ENCODE assay signal across 10 cellular contexts in genomic region chr15:42456971-42457370, GRCh38. TPM values are rescaled to one million over a fixed set of nuclear protein-coding genes. Genes with fewer than 3 reads are reported as not detected.
DNase-seq lines count a peak whose midpoint lies in the region; ATAC-seq and TF ChIP-seq lines count a peak whose summit lies in the region.
"Had no signal": no experiment of that assay in that cellular context is flagged by ENCODE, and none has a peak within 500 bp of the region (broad histone marks: within the 10 kb centered on the region; RNA-seq: fewer than 3 reads in every experiment).

No MANE protein-coding gene starts in this region.

- H3K4me3 Mint-ChIP-seq in neural progenitor cell: peak overlapping the region; percentile 24

- no peaks in the 10 kb centered on the region for H3K27me3 Mint-ChIP-seq in neural progenitor cell (ENCODE audit: insufficient read depth, low read depth)

- peaks cover 6% of the 10 kb centered on the region for H3K36me3 Mint-ChIP-seq in neural progenitor cell

- intact Hi-C loops in A673 (cut with micrococcal nuclease; ENCODE audit: unreplicated experiment): no loop called here

- H3K36me3 ChIP-seq in A673 (ENCODE audit: insufficient read depth, low read length, poor library complexity, severe bottlenecking): peaks cover 4% of the 10 kb centered on the region
- no peaks in the 10 kb centered on the region for H3K36me3 ChIP-seq in fibroblast of lung (ENCODE audit: control insufficient read depth, insufficient read depth, low read length)
- no peaks in the 10 kb centered on the region for H3K36me3 ChIP-seq in neural progenitor cell

- H3K27ac ChIP-seq in A673 (ENCODE audit: low read depth, low read length, poor library complexity, severe bottlenecking): peak overlapping the region; percentile 95
- H3K27ac ChIP-seq in fibroblast of lung (ENCODE audit: insufficient read depth, low read length): peak overlapping the region; percentile 89
- H3K27ac ChIP-seq in neural progenitor cell: peak overlapping the region; percentile 96

- peaks cover 7% of the 10 kb centered on the region for H3K79me2 ChIP-seq in fibroblast of lung (ENCODE audit: control insufficient read depth, insufficient read depth, low read length)
- H3K79me2 ChIP-seq in neural progenitor cell (ENCODE audit: low read depth): peaks cover 43% of the 10 kb centered on the region

- POLR2A ChIA-PET in A673 (lab: Charles Lee; ENCODE audit: low non-redundant PET): no interaction called here

- H3K9me3 ChIP-seq in A673 (ENCODE audit: low read depth, low read length, poor library complexity, severe bottlenecking): no peaks in the 10 kb centered on the region
- no peaks in the 10 kb centered on the region for H3K9me3 ChIP-seq in fibroblast of lung (ENCODE audit: control insufficient read depth, insufficient read depth, low read depth, low read length)
- H3K9me3 ChIP-seq in neural progenitor cell (ENCODE audit: low read depth): no peaks in the 10 kb centered on the region

- CTCF ChIA-PET in A673 (lab: Charles Lee): no interaction called here

- H3K27me3 ChIP-seq in A673 (replicated peaks; ENCODE audit: insufficient read depth, low read depth, low read length, poor library complexity) (no peaks in the 10 kb centered on the region), fibroblast of lung (ENCODE audit: control insufficient read depth, insufficient read depth, low read length) (no peaks in the 10 kb centered on the region), neural progenitor cell (no peaks in the 10 kb centered on the region)

- peak overlapping the region; percentile 97 for H3K27ac Mint-ChIP-seq in neural progenitor cell

- H3K4me1 ChIP-seq in A673 (ENCODE audit: insufficient read depth, low read length, poor library complexity, severe bottlenecking) (peaks cover 59% of the 10 kb centered on the region), fibroblast of lung (ENCODE audit: control insufficient read depth, extremely low read depth, insufficient read depth, low read length) (peaks cover 9% of the 10 kb centered on the region), neural progenitor cell (peaks cover 39% of the 10 kb centered on the region)

- H3K4me1 Mint-ChIP-seq in neural progenitor cell: peaks cover 22% of the 10 kb centered on the region

- no peak for ATAC-seq in HG02610 (IDR thresholded peaks at IDR 0.05; ENCODE audit: unreplicated experiment)
- ATAC-seq in GM21717 (IDR thresholded peaks at IDR 0.05; ENCODE audit: unreplicated experiment): no peak

- no peak for TF ChIP-seq CTCF in A673 (conservative IDR thresholded peaks at IDR 0.05; ENCODE audit: low read depth, low read length)
- no peak for TF ChIP-seq CTCF in fibroblast of lung (conservative IDR thresholded peaks at IDR 0.05 in 1 of 2, IDR thresholded peaks at IDR 0.05 in 1 of 2; ENCODE audit: low read depth in 1 of 2, low read length in 2 of 2)
- TF ChIP-seq CTCF in neural progenitor cell (IDR thresholded peaks at IDR 0.05): no peak

- H3K9ac ChIP-seq in fibroblast of lung (ENCODE audit: insufficient read depth, low read length) (peak overlapping the region; percentile 43), neural progenitor cell (no peak overlapping the region)

- peaks cover 21% of the 10 kb centered on the region for H3F3A ChIP-seq in neural progenitor cell (ENCODE audit: low read depth)

- no peaks in the 10 kb centered on the region for H4K20me1 ChIP-seq in fibroblast of lung (ENCODE audit: control insufficient read depth, extremely low read depth, insufficient read depth, low read length)
- H4K20me1 ChIP-seq in neural progenitor cell (ENCODE audit: low read depth): no peaks in the 10 kb centered on the region

- BruUV-seq in A673 (replicated peaks; lab: Mats Ljungman, UMichigan): TSS peak; percentile 43

- peak overlapping the region; percentile 27 for H3K4me3 ChIP-seq in A673 (ENCODE audit: low read depth, low read length, poor library complexity, severe bottlenecking)
- peak overlapping the region; percentile 15 to 64 (median 42) for H3K4me3 ChIP-seq in fibroblast of lung (replicated peaks in 1 of 4; ENCODE audit: control extremely low read depth in 1 of 4, insufficient read depth in 1 of 4, low read depth in 3 of 4, low read length in 4 of 4)
- peak overlapping the region; percentile 26 for H3K4me3 ChIP-seq in neural progenitor cell

- no peaks in the 10 kb centered on the region for H3K9me3 Mint-ChIP-seq in neural progenitor cell

- DNase-seq in A673 (ENCODE audit: low spot score) (peak; percentile 51), RPMI7951 (ENCODE audit: low read depth) (peak; percentile 52), fibroblast of lung (ENCODE audit: low read depth in 2 of 2) (peak; percentile 25 to 39), neural progenitor cell (ENCODE audit: low spot score) (no peak), Kasumi-1 (lab: John Stamatoyannopoulos, UW) (no peak), RKO (ENCODE audit: low spot score) (no peak)
- DNase-seq: activated CD8-positive, alpha-beta memory T cell treated with anti-CD3 and anti-CD28 coated beads for 24 hours; NCI-H2171 had no signal

- H2AFZ ChIP-seq in fibroblast of lung (ENCODE audit: low read length) (no peak overlapping the region), neural progenitor cell (replicated peaks) (no peak overlapping the region)

- H3K4me2 ChIP-seq in fibroblast of lung (ENCODE audit: extremely low read depth, insufficient read depth, low read length): peak overlapping the region; percentile 87
- H3K4me2 ChIP-seq in neural progenitor cell: peak overlapping the region; percentile 75

RNA-seq across cellular contexts. Expression of gene ZNF106, which starts 34.0 kb away (rescaled TPM):
- total RNA-seq in A673 (2021) (98.1 and 102 TPM in 2 replicates), fibroblast of lung (109 and 149 TPM in 2 replicates), neural progenitor cell (ENCODE audit: low replicate concordance) (59.9 and 72.2 TPM in 2 replicates)
- 37.0 and 40.4 TPM in 2 replicates for total RNA-seq in RPMI7951 (2014; rRNA removed; shearing (Covaris generic))
- polyA plus RNA-seq in fibroblast of lung: 49.5 and 54.4 TPM in 2 replicates
- polyA plus RNA-seq in fibroblast of lung (2012): 34.1 and 51.1 TPM in 2 replicates
- 62.2 and 117 TPM in 2 replicates for polyA minus RNA-seq in fibroblast of lung (ENCODE audit: low replicate concordance)

RNA-seq across cellular contexts. Expression of gene SNAP23, which starts 38.5 kb away (rescaled TPM):
- total RNA-seq in A673 (2021) (112 and 124 TPM in 2 replicates), fibroblast of lung (79.1 and 84.6 TPM in 2 replicates), neural progenitor cell (ENCODE audit: low replicate concordance) (69.6 and 96.3 TPM in 2 replicates)
- 101 and 108 TPM in 2 replicates for total RNA-seq in RPMI7951 (2014; rRNA removed; shearing (Covaris generic))
- polyA plus RNA-seq in fibroblast of lung: 56.8 and 80.9 TPM in 2 replicates
- polyA plus RNA-seq in fibroblast of lung (2012): 45.7 and 57.0 TPM in 2 replicates
- polyA minus RNA-seq in fibroblast of lung (ENCODE audit: low replicate concordance): 5.9 and 7.2 TPM in 2 replicates

Comparison
In these comparisons a context has a peak if more than half of its experiments do, and no peak if none do; other contexts are left out.
1. DNase-seq: peak in A673 (single experiment), RPMI7951 (single experiment) and fibroblast of lung (2 of 2); none in neural progenitor cell (single experiment), Kasumi-1 (0 of 2) and RKO (single experiment).
2. Peak in every context shown above with its lines, with median percentiles within 50 percentile points of each other: H3K27ac ChIP-seq and H3K4me3 ChIP-seq.